ENCODE assay signal across 27 cellular contexts in genomic region chr13:111636804-111637203, GRCh38.
"Had no signal": no experiment of that assay in that cellular context is flagged by ENCODE, and none has a peak within 500 bp of the region (broad histone marks: within the 10 kb centered on the region; RNA-seq: fewer than 3 reads in every experiment).

No MANE protein-coding gene starts in this region.

- H3K4me3 Mint-ChIP-seq: activated CD4-positive, alpha-beta memory T cell treated with anti-CD3 and anti-CD28 coated beads, Interleukin-2, amount 10 ng/mL, durations not matched to agents 7 days and 5 days; activated CD4-positive, alpha-beta T cell treated with anti-CD3 and anti-CD28 coated beads for 36 hours; activated CD4-positive, alpha-beta T cell treated with anti-CD3 and anti-CD28 coated beads, Interleukin-2, amount 10 ng/mL, durations not matched to agents 24 days and 14 days; activated naive CD4-positive, alpha-beta T cell treated with anti-CD3 and anti-CD28 coated beads, Interleukin-2, amount 10 ng/mL, durations not matched to agents 7 days and 5 days; activated naive CD8-positive, alpha-beta T cell treated with anti-CD3 and anti-CD28 coated beads, Interleukin-2, amount 10 ng/mL, durations not matched to agents 7 days and 5 days; activated T-cell treated with anti-CD3 and anti-CD28 coated beads, Interleukin-2, amount 50 U/mL, for 24 hours; activated T-cell treated with anti-CD3 and anti-CD28 coated beads, Interleukin-2, amount 50 U/mL, for 72 hours; central memory CD8-positive, alpha-beta T cell; effector memory CD8-positive, alpha-beta T cell had no signal

- H3K27ac Mint-ChIP-seq: activated CD4-positive, alpha-beta memory T cell treated with anti-CD3 and anti-CD28 coated beads, Interleukin-2, amount 10 ng/mL, durations not matched to agents 7 days and 5 days; activated CD4-positive, alpha-beta T cell treated with anti-CD3 and anti-CD28 coated beads for 36 hours; activated CD4-positive, alpha-beta T cell treated with anti-CD3 and anti-CD28 coated beads, Interleukin-2, amount 10 ng/mL, durations not matched to agents 24 days and 14 days; activated naive CD4-positive, alpha-beta T cell treated with anti-CD3 and anti-CD28 coated beads, Interleukin-2, amount 10 ng/mL, durations not matched to agents 7 days and 5 days; activated naive CD4-positive, alpha-beta T cell treated with anti-CD3 and anti-CD28 coated beads, Interleukin-2, amount 50 U/mL, for 72 hours; activated naive CD8-positive, alpha-beta T cell treated with anti-CD3 and anti-CD28 coated beads, Interleukin-2, amount 10 ng/mL, durations not matched to agents 7 days and 5 days; activated T-cell treated with anti-CD3 and anti-CD28 coated beads, Interleukin-2, amount 50 U/mL, for 24 hours; activated T-cell treated with anti-CD3 and anti-CD28 coated beads, Interleukin-2, amount 50 U/mL, for 72 hours; effector memory CD8-positive, alpha-beta T cell had no signal

- H3K9me3 ChIP-seq: ascending aorta, esophagus squamous epithelium, gastroesophageal sphincter had no signal

- H3K4me1 ChIP-seq: ascending aorta, esophagus squamous epithelium, gastroesophageal sphincter had no signal

- H3K27ac ChIP-seq: ascending aorta, brain microvascular endothelial cell, epithelial cell of prostate, esophagus squamous epithelium, gastroesophageal sphincter had no signal

- H3K4me3 ChIP-seq: ascending aorta, esophagus squamous epithelium, gastroesophageal sphincter had no signal

- DNase-seq: activated CD4-positive, alpha-beta memory T cell treated with anti-CD3 and anti-CD28 coated beads, Interleukin-2, amount 10 ng/mL, durations not matched to agents 7 days and 5 days; activated CD4-positive, alpha-beta T cell treated with anti-CD3 and anti-CD28 coated beads for 36 hours; activated CD4-positive, alpha-beta T cell treated with anti-CD3 and anti-CD28 coated beads, Interleukin-2, amount 10 ng/mL, durations not matched to agents 24 days and 14 days; activated CD4-positive, alpha-beta T cell treated with anti-CD3 and anti-CD28 coated beads, Interleukin-2, amount 50 U/mL, for 4 hours; activated CD4-positive, CD25-positive, alpha-beta regulatory T cell; activated CD4-positive, CD25-positive, alpha-beta regulatory T cell treated with anti-CD3 and anti-CD28 coated beads, Interleukin-2, amount 50 U/mL, for 72 hours; activated CD8-positive, alpha-beta memory T cell treated with anti-CD3 and anti-CD28 coated beads, Interleukin-2, amount 50 U/mL, for 48 hours; activated gamma-delta T cell; activated naive CD4-positive, alpha-beta T cell; activated naive CD4-positive, alpha-beta T cell treated with anti-CD3 and anti-CD28 coated beads, Interleukin-2, amount 10 ng/mL, durations not matched to agents 7 days and 5 days; activated naive CD8-positive, alpha-beta T cell treated with anti-CD3 and anti-CD28 coated beads, Interleukin-2, amount 10 ng/mL, durations not matched to agents 7 days and 5 days; activated T-cell treated with anti-CD3 and anti-CD28 coated beads for 4 hours; activated T-cell treated with anti-CD3 and anti-CD28 coated beads, Interleukin-2, amount 50 U/mL, for 24 hours; activated T-cell treated with anti-CD3 and anti-CD28 coated beads, Interleukin-2, amount 50 U/mL, for 72 hours; brain microvascular endothelial cell; cortex of kidney; dermis blood vessel endothelial cell; effector CD4-positive, alpha-beta T cell; effector memory CD8-positive, alpha-beta T cell; esophagus squamous epithelium; foreskin melanocyte; T-helper 2 cell had no signal

- H3K36me3 Mint-ChIP-seq: activated naive CD4-positive, alpha-beta T cell treated with anti-CD3 and anti-CD28 coated beads, Interleukin-2, amount 10 ng/mL, durations not matched to agents 7 days and 5 days; activated naive CD4-positive, alpha-beta T cell treated with anti-CD3 and anti-CD28 coated beads, Interleukin-2, amount 50 U/mL, for 72 hours; activated naive CD8-positive, alpha-beta T cell treated with anti-CD3 and anti-CD28 coated beads, Interleukin-2, amount 10 ng/mL, durations not matched to agents 7 days and 5 days had no signal

- H3K27me3 ChIP-seq: ascending aorta, brain microvascular endothelial cell had no signal

- H3K36me3 ChIP-seq: ascending aorta, brain microvascular endothelial cell, esophagus squamous epithelium, gastroesophageal sphincter had no signal

- H3K27me3 Mint-ChIP-seq: activated CD4-positive, alpha-beta memory T cell treated with anti-CD3 and anti-CD28 coated beads, Interleukin-2, amount 10 ng/mL, durations not matched to agents 7 days and 5 days; activated CD4-positive, alpha-beta T cell treated with anti-CD3 and anti-CD28 coated beads, Interleukin-2, amount 10 ng/mL, durations not matched to agents 24 days and 14 days; activated naive CD4-positive, alpha-beta T cell treated with anti-CD3 and anti-CD28 coated beads, Interleukin-2, amount 10 ng/mL, durations not matched to agents 7 days and 5 days; activated naive CD8-positive, alpha-beta T cell treated with anti-CD3 and anti-CD28 coated beads, Interleukin-2, amount 10 ng/mL, durations not matched to agents 7 days and 5 days; activated T-cell treated with anti-CD3 and anti-CD28 coated beads, Interleukin-2, amount 50 U/mL, for 24 hours; central memory CD8-positive, alpha-beta T cell had no signal

- H3K9me3 Mint-ChIP-seq: activated CD4-positive, alpha-beta memory T cell treated with anti-CD3 and anti-CD28 coated beads, Interleukin-2, amount 10 ng/mL, durations not matched to agents 7 days and 5 days; activated CD4-positive, alpha-beta T cell treated with anti-CD3 and anti-CD28 coated beads, Interleukin-2, amount 10 ng/mL, durations not matched to agents 24 days and 14 days; activated naive CD4-positive, alpha-beta T cell treated with anti-CD3 and anti-CD28 coated beads, Interleukin-2, amount 10 ng/mL, durations not matched to agents 7 days and 5 days; activated naive CD4-positive, alpha-beta T cell treated with anti-CD3 and anti-CD28 coated beads, Interleukin-2, amount 50 U/mL, for 72 hours; activated naive CD8-positive, alpha-beta T cell treated with anti-CD3 and anti-CD28 coated beads, Interleukin-2, amount 10 ng/mL, durations not matched to agents 7 days and 5 days; activated T-cell treated with anti-CD3 and anti-CD28 coated beads, Interleukin-2, amount 50 U/mL, for 24 hours; activated T-cell treated with anti-CD3 and anti-CD28 coated beads, Interleukin-2, amount 50 U/mL, for 72 hours; central memory CD8-positive, alpha-beta T cell; effector memory CD8-positive, alpha-beta T cell had no signal

- ATAC-seq: activated CD4-positive, alpha-beta T cell treated with anti-CD3 and anti-CD28 coated beads for 36 hours; activated naive CD4-positive, alpha-beta T cell treated with anti-CD3 and anti-CD28 coated beads, Interleukin-2, amount 50 U/mL, for 72 hours; activated T-cell treated with anti-CD3 and anti-CD28 coated beads, Interleukin-2, amount 50 U/mL, for 72 hours; effector memory CD8-positive, alpha-beta T cell; gastroesophageal sphincter had no signal

- H3K4me1 Mint-ChIP-seq: activated CD4-positive, alpha-beta memory T cell treated with anti-CD3 and anti-CD28 coated beads, Interleukin-2, amount 10 ng/mL, durations not matched to agents 7 days and 5 days; activated CD4-positive, alpha-beta T cell treated with anti-CD3 and anti-CD28 coated beads for 36 hours; activated CD4-positive, alpha-beta T cell treated with anti-CD3 and anti-CD28 coated beads, Interleukin-2, amount 10 ng/mL, durations not matched to agents 24 days and 14 days; activated naive CD4-positive, alpha-beta T cell treated with anti-CD3 and anti-CD28 coated beads, Interleukin-2, amount 10 ng/mL, durations not matched to agents 7 days and 5 days; activated naive CD8-positive, alpha-beta T cell treated with anti-CD3 and anti-CD28 coated beads, Interleukin-2, amount 10 ng/mL, durations not matched to agents 7 days and 5 days; central memory CD8-positive, alpha-beta T cell had no signal
